20 cellular contexts compared by ENCODE assay signal in the genomic region with DNA sequence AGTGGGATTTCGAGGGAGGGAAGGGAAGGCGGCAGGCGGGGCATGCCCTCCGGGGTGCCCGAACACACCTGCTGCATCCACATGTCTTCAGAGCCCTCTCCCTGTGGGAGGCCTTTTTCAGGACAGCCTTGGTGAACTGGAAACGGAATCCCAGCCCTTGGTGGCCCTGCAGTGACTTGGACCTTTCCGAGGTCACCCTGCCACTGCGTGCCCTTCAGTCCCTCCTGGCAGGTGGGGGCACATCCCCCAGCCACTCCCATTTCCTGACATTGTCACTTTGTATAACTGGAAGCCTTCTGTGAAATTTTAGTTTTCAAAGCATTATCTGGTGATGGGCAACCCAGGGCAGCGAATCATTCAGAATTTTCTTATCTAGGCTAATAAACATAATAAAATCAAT. TPM values are rescaled to one million over a fixed set of nuclear protein-coding genes. Genes with fewer than 3 reads are reported as not detected.
DNase-seq lines count a peak whose midpoint lies in the region; ATAC-seq, FAIRE-seq and TF ChIP-seq lines count a peak whose summit lies in the region.
"Had no signal": no experiment of that assay in that cellular context is flagged by ENCODE, and none has a peak within 500 bp of the region (broad histone marks: within the 10 kb centered on the region; RNA-seq: fewer than 3 reads in every experiment).

No MANE protein-coding gene starts in this region.

- H3K27me3 Mint-ChIP-seq in astrocyte (ENCODE audit: low read depth, unreplicated experiment), result no peaks in the 10 kb centered on the region

- H3K9ac ChIP-seq in BLaER1 treated with 17β-estradiol and CSF1 and Interleukin-3, amounts not matched to agents 10 nM and 100 nM, result peak overlapping the region in 2 of 11 experiments; percentile 5 to 11; a peak in 1 of 22 replicates
- H3K9ac ChIP-seq in astrocyte (ENCODE audit: low read length), result no peak overlapping the region
- H3K9ac ChIP-seq: SK-N-SH had no signal

- H3K27me3 ChIP-seq in ACC112 (ENCODE audit: insufficient read depth, low read length) (no peaks in the 10 kb centered on the region), astrocyte (ENCODE audit: insufficient read depth, low read length) (no peaks in the 10 kb centered on the region), pancreas (no peaks in the 10 kb centered on the region)
- H3K27me3 ChIP-seq in BLaER1 treated with 17β-estradiol and CSF1 and Interleukin-3, amounts not matched to agents 10 nM and 100 nM, result no peaks in the 10 kb centered on the region; a peak in 1 of 22 replicates

- peaks cover 26% of the 10 kb centered on the region for H3K36me3 Mint-ChIP-seq in astrocyte (ENCODE audit: low read depth, unreplicated experiment)

- no peaks in the 10 kb centered on the region for H3K9me3 Mint-ChIP-seq in astrocyte (ENCODE audit: unreplicated experiment)
- H3K9me3 Mint-ChIP-seq: CD14-positive monocyte had no signal

- H3K79me2 ChIP-seq in ACC112 (ENCODE audit: control insufficient read depth, insufficient read depth, low read length, unreplicated experiment) (peaks cover 14% of the 10 kb centered on the region), astrocyte (ENCODE audit: insufficient read depth, low read length) (peaks cover 19% of the 10 kb centered on the region)

- no peak for TF ChIP-seq CTCF in astrocyte (IDR thresholded peaks at IDR 0.05; ENCODE audit: insufficient read depth, low read depth, low read length)
- TF ChIP-seq CTCF in pancreas (IDR thresholded peaks at IDR 0.05), result no peak

- intact Hi-C loops in pancreas (cut with DNase I), result no loop called here

- WGBS in pancreas, 2 donors, result 68 to 77% methylated on average over 9 of the region's 9 CpGs

- no peaks in the 10 kb centered on the region for H3K9me3 ChIP-seq in BLaER1 treated with 17β-estradiol and CSF1 and Interleukin-3, amounts not matched to agents 10 nM and 100 nM (replicated peaks in 1 of 11)
- H3K9me3 ChIP-seq in astrocyte (ENCODE audit: insufficient read depth, low read depth, low read length) (no peaks in the 10 kb centered on the region), pancreas (no peaks in the 10 kb centered on the region)
- H3K9me3 ChIP-seq: SK-N-SH had no signal

- no peak overlapping the region for H3K27ac Mint-ChIP-seq in astrocyte (ENCODE audit: unreplicated experiment)

- H3K4me2 ChIP-seq in BLaER1 treated with 17β-estradiol and CSF1 and Interleukin-3, amounts not matched to agents 10 nM and 100 nM, result peak overlapping the region; percentile 76 to 91 (median 87)
- peak overlapping the region; percentile 53 for H3K4me2 ChIP-seq in astrocyte (ENCODE audit: low read length)
- H3K4me2 ChIP-seq: SK-N-SH had no signal

- DNase-seq in astrocyte (ENCODE audit: low read depth), result no peak
- DNase-seq in pancreas, result no peak
- DNase-seq in GOT3 (lab: John Stamatoyannopoulos, UW), result no peak
- DNase-seq: ACHN, DMS 273 treated with DMSO at 0.1 percent for 48 hours, DND-41, HCEC 1CT, NCI-H1092 treated with DMSO at 0.1 percent for 48 hours, NCI-H1694, NCI-H510A treated with DMSO at 0.1 percent for 48 hours, NCI-H82, RPMI8226, SHP77 treated with DMSO at 0.1 percent for 48 hours, SK-N-SH had no signal

- ATAC-seq in pancreas (peak; percentile 28 to 35 (median 31)), GM18861 (IDR thresholded peaks at IDR 0.05; ENCODE audit: unreplicated experiment) (no peak), HG03095 (IDR thresholded peaks at IDR 0.05; ENCODE audit: unreplicated experiment) (no peak)
- ATAC-seq: K562 had no signal

- peaks cover 6% of the 10 kb centered on the region for H3K4me1 Mint-ChIP-seq in astrocyte (ENCODE audit: low read depth, unreplicated experiment)
- H3K4me1 Mint-ChIP-seq: CD14-positive monocyte had no signal

- peaks cover 99 to 100% (median 100%) of the 10 kb centered on the region in 11 experiments for H4K20me1 ChIP-seq in BLaER1 treated with 17β-estradiol and CSF1 and Interleukin-3, amounts not matched to agents 10 nM and 100 nM
- peaks cover 92% of the 10 kb centered on the region for H4K20me1 ChIP-seq in astrocyte (ENCODE audit: insufficient read depth, low read length)

- H3K4me1 ChIP-seq in ACC112 (ENCODE audit: control insufficient read depth, insufficient read depth, low read length, unreplicated experiment) (peaks cover 14% of the 10 kb centered on the region), astrocyte (ENCODE audit: insufficient read depth, low read length) (peaks cover 25% of the 10 kb centered on the region), pancreas (no peaks in the 10 kb centered on the region)
- peaks cover 43 to 85% (median 83%) of the 10 kb centered on the region in 10 experiments for H3K4me1 ChIP-seq in BLaER1 treated with 17β-estradiol and CSF1 and Interleukin-3, amounts not matched to agents 10 nM and 100 nM

- H3K27ac ChIP-seq in ACC112 (ENCODE audit: low read depth, low read length) (peak overlapping the region; percentile 68; the same call in 1 of the 2 replicates), astrocyte (ENCODE audit: low read depth, low read length) (peak overlapping the region; percentile 18), pancreas (peak overlapping the region; percentile 20 to 59 (median 28))
- H3K27ac ChIP-seq in BLaER1 treated with 17β-estradiol and CSF1 and Interleukin-3, amounts not matched to agents 10 nM and 100 nM, result no peak overlapping the region

- H2AFZ ChIP-seq in ACC112 (ENCODE audit: low read length, unreplicated experiment) (no peak overlapping the region), astrocyte (ENCODE audit: low read depth, low read length) (no peak overlapping the region)

- no peak overlapping the region for H3K4me3 Mint-ChIP-seq in astrocyte (ENCODE audit: unreplicated experiment)
- H3K4me3 Mint-ChIP-seq: CD14-positive monocyte had no signal

- FAIRE-seq in astrocyte (lab: Jason Lieb, UNC) (no peak), pancreas (lab: Jason Lieb, UNC) (no peak)
- FAIRE-seq: K562 had no signal

- H3K4me3 ChIP-seq in ACC112 (ENCODE audit: low read depth, low read length), result no peak overlapping the region
- peak overlapping the region in 1 of 10 experiments; percentile 17; a peak in 3 of 20 replicates for H3K4me3 ChIP-seq in BLaER1 treated with 17β-estradiol and CSF1 and Interleukin-3, amounts not matched to agents 10 nM and 100 nM
- no peak overlapping the region for H3K4me3 ChIP-seq in astrocyte (ENCODE audit: insufficient read depth, low read depth, low read length)
- no peak overlapping the region for H3K4me3 ChIP-seq in pancreas
- H3K4me3 ChIP-seq: K562 had no signal

- H3K36me3 ChIP-seq in ACC112 (ENCODE audit: insufficient read depth, low read length) (0 out of 2 replicates have a peak, but pooled peaks cover 4% of the 10 kb centered on the region), astrocyte (ENCODE audit: insufficient read depth, low read length) (peaks cover 6% of the 10 kb centered on the region), pancreas (peaks cover 0 to 20% (median 8%) of the 10 kb centered on the region in 3 donors)
- H3K36me3 ChIP-seq in BLaER1 treated with 17β-estradiol and CSF1 and Interleukin-3, amounts not matched to agents 10 nM and 100 nM, result peaks cover 37 to 86% (median 64%) of the 10 kb centered on the region in 11 experiments

RNA-seq across cellular contexts. Expression of a gene that starts 11.0 kb away (rescaled TPM):
- 8.6 and 10.5 TPM in 2 replicates for total RNA-seq in astrocyte
- under 1 TPM; 0.34 to 0.92 (median 0.67) TPM for total RNA-seq in pancreas
- polyA plus RNA-seq in pancreas, result 1 to 10 TPM in 1 of 2 donors, under 1 TPM in 1; 0.61 to 1.7 TPM

RNA-seq across cellular contexts. Expression of a gene that starts 39.1 kb away (rescaled TPM):
- total RNA-seq in astrocyte (99.1 and 99.6 TPM in 2 replicates), pancreas (10 to 100 TPM; 24.2 to 47.7 (median 30.6) TPM)
- polyA plus RNA-seq in pancreas, result 10 to 100 TPM; 54.7 to 66.4 TPM

Comparison
In these comparisons a context has a peak if more than half of its experiments do, and no peak if none do; other contexts are left out.
1. H3K27ac ChIP-seq: peak in ACC112 (single experiment), astrocyte (single experiment) and pancreas (4 of 4); none in BLaER1 treated with 17β-estradiol and CSF1 and Interleukin-3, amounts not matched to agents 10 nM and 100 nM (0 of 11).
2. ATAC-seq: peak in pancreas (4 of 4); none in GM18861 (single experiment) and HG03095 (single experiment).